23 cellular contexts compared by ENCODE assay signal in genomic region chr12:89029961-89030360, GRCh38.
DNase-seq lines count a peak whose midpoint lies in the region; ATAC-seq, FAIRE-seq and TF ChIP-seq lines count a peak whose summit lies in the region.
"Had no signal": no experiment of that assay in that cellular context is flagged by ENCODE, and none has a peak within 500 bp of the region (broad histone marks: within the 10 kb centered on the region; RNA-seq: fewer than 3 reads in every experiment).

No MANE protein-coding gene starts in this region.

- H3K79me2 ChIP-seq in PC-9 (ENCODE audit: low read depth), result no peaks in the 10 kb centered on the region

- ATAC-seq in A549, result no peak
- ATAC-seq in mucosa of descending colon, result peak; percentile 38
- ATAC-seq in body of pancreas, result no peak
- ATAC-seq: HCT116, SK-N-SH treated with all-trans-retinoic acid at 6 μM for 48 hours had no signal

- H3F3A ChIP-seq in PC-9 (ENCODE audit: insufficient read depth, low read depth), result no peaks in the 10 kb centered on the region

- FAIRE-seq in A549 (lab: Jason Lieb, UNC) (no peak), H54 (lab: Jason Lieb, UNC) (peak; percentile 52), D721Med (lab: Jason Lieb, UNC) (no peak)
- FAIRE-seq: GM18507 had no signal

- no peak overlapping the region for H3K27ac ChIP-seq in A549
- no peak overlapping the region for H3K27ac ChIP-seq in body of pancreas
- no peak overlapping the region for H3K27ac ChIP-seq in PC-9
- H3K27ac ChIP-seq: 22Rv1 had no signal

- TF ChIP-seq RAD21 in A549 (conservative IDR thresholded peaks at IDR 0.05 in 1 of 2, IDR thresholded peaks at IDR 0.05 in 1 of 2), result no peak

- H4K20me1 ChIP-seq in PC-9 (ENCODE audit: insufficient read depth), result no peaks in the 10 kb centered on the region

- TF ChIP-seq POLR2A in A549 (IDR thresholded peaks at IDR 0.05; ENCODE audit: low read length) (no peak), H54 (IDR thresholded peaks at IDR 0.05; ENCODE audit: low read depth, low read length) (no peak), body of pancreas (IDR thresholded peaks at IDR 0.05) (no peak)

- H3K4me3 ChIP-seq in A549 (no peak overlapping the region), fibroblast of mammary gland (ENCODE audit: control insufficient read depth, low read depth, low read length) (no peak overlapping the region), mucosa of descending colon (no peak overlapping the region), body of pancreas (no peak overlapping the region), PC-9 (no peak overlapping the region)
- H3K4me3 ChIP-seq: Peyer's patch had no signal

- POLR2A ChIA-PET in A549 (lab: Yijun Ruan, JAX), result no interaction called here
- POLR2A ChIA-PET in PC-9 (lab: Charles Lee; ENCODE audit: unreplicated experiment), result no interaction called here

- DNase-seq in A549 (ENCODE audit: low read depth in 1 of 2, low spot score in 1 of 2) (no peak), H54 (ENCODE audit: insufficient read length, low spot score) (no peak), fibroblast of mammary gland (ENCODE audit: low read depth) (peak; percentile 17), mucosa of descending colon (no peak), body of pancreas (no peak), kidney glomerular epithelial cell (lab: John Stamatoyannopoulos, UW) (no peak), PC-9 (no peak), D721Med (ENCODE audit: insufficient read length, low spot score) (no peak)
- DNase-seq: DMS79; GOT3; KG1; NCI-H1105; NCI-H146; NCI-H2029; NCI-H345; NCI-H524; NCI-H774; NK-92 treated with Interleukin-12 subunit alpha and Interleukin-12 subunit beta, amount 100 ng/mL, for 24 hours had no signal

- no peak overlapping the region for H2AFZ ChIP-seq in PC-9

- CTCF ChIA-PET in A549 (lab: Yijun Ruan, JAX) (interaction anchor here (1.0 to 1.5 kb wide), 4 partner anchors 10 to 432 kb away, joined by 3 to 13 read pairs (median 4); no protein-coding TSS in a partner anchor), PC-9 (lab: Charles Lee) (no interaction called here)

- H3K27me3 ChIP-seq in body of pancreas, result no peaks in the 10 kb centered on the region
- H3K27me3 ChIP-seq in PC-9 (ENCODE audit: insufficient read depth, low read depth), result no peaks in the 10 kb centered on the region
- H3K27me3 ChIP-seq: Peyer's patch had no signal

- no peaks in the 10 kb centered on the region for H3K36me3 ChIP-seq in mucosa of descending colon (ENCODE audit: low read depth)
- H3K36me3 ChIP-seq in body of pancreas (replicated peaks in 1 of 2; ENCODE audit: insufficient read depth in 1 of 2, low read depth in 2 of 2), result no peaks in the 10 kb centered on the region
- no peaks in the 10 kb centered on the region for H3K36me3 ChIP-seq in PC-9 (ENCODE audit: low read depth)
- H3K36me3 ChIP-seq: Peyer's patch had no signal

- TF ChIP-seq CTCF in A549 (IDR thresholded peaks at IDR 0.05) (no peak), fibroblast of mammary gland (conservative IDR thresholded peaks at IDR 0.05; ENCODE audit: control insufficient read depth, insufficient read depth, low read depth, low read length) (no peak), mucosa of descending colon (IDR thresholded peaks at IDR 0.05) (no peak), body of pancreas (IDR thresholded peaks at IDR 0.05) (no peak), PC-9 (conservative IDR thresholded peaks at IDR 0.05) (no peak), D721Med (IDR thresholded peaks at IDR 0.05; ENCODE audit: insufficient read depth, missing control alignments) (no peak)

- H3K9me2 ChIP-seq in PC-9 (ENCODE audit: insufficient read depth), result no peaks in the 10 kb centered on the region

- BruUV-seq in PC-9 (replicated peaks; lab: Mats Ljungman, UMichigan), result no TSS peak

- WGBS in A549 (ENCODE audit: missing lambda C conversion rate), result 73% methylated on average over 2 of the region's 2 CpGs
- WGBS in body of pancreas, 2 donors, result 85 to 92% methylated on average over 2 of the region's 2 CpGs

- no peaks in the 10 kb centered on the region for H3K9me3 ChIP-seq in A549
- no peaks in the 10 kb centered on the region for H3K9me3 ChIP-seq in mucosa of descending colon
- H3K9me3 ChIP-seq in body of pancreas, result no peaks in the 10 kb centered on the region
- H3K9me3 ChIP-seq in PC-9 (ENCODE audit: insufficient read depth, low read depth), result no peaks in the 10 kb centered on the region
- H3K9me3 ChIP-seq: Peyer's patch had no signal

- H3K4me2 ChIP-seq in A549, result no peak overlapping the region
- no peak overlapping the region for H3K4me2 ChIP-seq in PC-9

- intact Hi-C loops in mucosa of descending colon (cut with DNase I, micrococcal nuclease) (no loop called here), body of pancreas (cut with DNase I) (loop anchor here (10.0 kb wide), 1 partner anchor 495 kb away; the partner anchor contains the start of genes GALNT4 and POC1B), PC-9 (cut with micrococcal nuclease; ENCODE audit: unreplicated experiment) (no loop called here)

- no peak for TF ChIP-seq EP300 in A549 (IDR thresholded peaks at IDR 0.05)

- no peaks in the 10 kb centered on the region for H3K4me1 ChIP-seq in A549
- no peaks in the 10 kb centered on the region for H3K4me1 ChIP-seq in mucosa of descending colon (ENCODE audit: low read depth)
- H3K4me1 ChIP-seq in body of pancreas, result no peaks in the 10 kb centered on the region
- no peaks in the 10 kb centered on the region for H3K4me1 ChIP-seq in PC-9 (replicated peaks; ENCODE audit: insufficient read depth)
- H3K4me1 ChIP-seq: Peyer's patch had no signal

TF ChIP-seq in A549, 52 proteins besides CTCF, POLR2A, EP300 and RAD21:
- TF ChIP-seq FOSB (CRISPR knock-in tag; IDR thresholded peaks at IDR 0.05) (no peak), FOSL2 (IDR thresholded peaks at IDR 0.05) (no peak), FOSL2 (CRISPR knock-in tag; IDR thresholded peaks at IDR 0.05) (0 out of 2 replicates have a peak, but pooled peaks have one; percentile 9)
